In genomic region chr17:20999044-20999573, GRCh38 we compare ENCODE assay signal across 10 cellular contexts. TPM values are rescaled to one million over a fixed set of nuclear protein-coding genes. Genes with fewer than 3 reads are reported as not detected.
DNase-seq lines count a peak whose midpoint lies in the region; FAIRE-seq and TF ChIP-seq lines count a peak whose summit lies in the region.
"Had no signal": no experiment of that assay in that cellular context is flagged by ENCODE, and none has a peak within 500 bp of the region (broad histone marks: within the 10 kb centered on the region; RNA-seq: fewer than 3 reads in every experiment).

No MANE protein-coding gene starts in this region.

- no TSS peak for BruUV-seq in PC-9 (replicated peaks; lab: Mats Ljungman, UMichigan)

- H3K36me3 Mint-ChIP-seq in HFFc6 (ENCODE audit: low read depth), result peaks cover 7% of the 10 kb centered on the region; the same call in 1 of the 2 replicates
- H3K36me3 Mint-ChIP-seq in endodermal cell (ENCODE audit: low read depth), result peaks cover 49% of the 10 kb centered on the region
- H3K36me3 Mint-ChIP-seq in nephron progenitor cell (ENCODE audit: low read depth), result peaks cover 28% of the 10 kb centered on the region

- no peak overlapping the region for H3K4me2 ChIP-seq in PC-9

- H3K27me3 Mint-ChIP-seq in HFFc6 (ENCODE audit: insufficient read depth), result peaks cover 8% of the 10 kb centered on the region
- no peaks in the 10 kb centered on the region for H3K27me3 Mint-ChIP-seq in endodermal cell (ENCODE audit: insufficient read depth)
- no peaks in the 10 kb centered on the region for H3K27me3 Mint-ChIP-seq in nephron progenitor cell (ENCODE audit: low read depth, poor library complexity)

- peaks cover 9% of the 10 kb centered on the region for H3K4me1 ChIP-seq in endodermal cell (ENCODE audit: control insufficient read depth, insufficient read depth, low read length)
- H3K4me1 ChIP-seq in PC-9 (replicated peaks; ENCODE audit: insufficient read depth), result no peaks in the 10 kb centered on the region

- H3K27ac Mint-ChIP-seq in HFFc6 (peak overlapping the region; percentile 70), endodermal cell (peak overlapping the region; percentile 84), nephron progenitor cell (peak overlapping the region; percentile 97)

- CTCF ChIA-PET in PC-9 (lab: Charles Lee), result interaction anchor here (0.5 to 0.6 kb wide), 3 partner anchors 203 to 602 kb away, joined by 3 to 8 read pairs (median 5); no protein-coding TSS in a partner anchor

- H3K27ac ChIP-seq in 22Rv1 (peak overlapping the region; percentile 38), endodermal cell (ENCODE audit: low read depth, low read length) (peak overlapping the region; percentile 30), PC-9 (no peak overlapping the region)

- H3K4me3 Mint-ChIP-seq in HFFc6 (no peak overlapping the region), endodermal cell (no peak overlapping the region), nephron progenitor cell (no peak overlapping the region)

- H3K36me3 ChIP-seq in endodermal cell (ENCODE audit: control insufficient read depth, insufficient read depth, low read length) (peaks cover 59% of the 10 kb centered on the region), PC-9 (ENCODE audit: low read depth) (peaks cover 7% of the 10 kb centered on the region; the same call in 1 of the 2 replicates)

- FAIRE-seq in HTR-8/SVneo (lab: Jason Lieb, UNC), result no peak

- TF ChIP-seq CTCF in 22Rv1 (IDR thresholded peaks at IDR 0.05) (no peak), HFFc6 (IDR thresholded peaks at IDR 0.05) (no peak), endodermal cell (conservative IDR thresholded peaks at IDR 0.05) (no peak), nephron progenitor cell (IDR thresholded peaks at IDR 0.05) (no peak), PC-9 (conservative IDR thresholded peaks at IDR 0.05) (no peak)

- H3K4me3 ChIP-seq in endodermal cell (ENCODE audit: low read length) (no peak overlapping the region), PC-9 (no peak overlapping the region)
- H3K4me3 ChIP-seq: Peyer's patch had no signal

- peaks cover 43% of the 10 kb centered on the region for H4K20me1 ChIP-seq in PC-9 (ENCODE audit: insufficient read depth)

- WGBS in endodermal cell (ENCODE audit: insufficient coverage in 1 of 2, insufficient read length in 1 of 2), 2 experiments, result 95 to 96% methylated on average over 12 to 16 of the region's 16 CpGs

- H3K4me1 Mint-ChIP-seq in HFFc6 (ENCODE audit: low read depth), result peaks cover 18% of the 10 kb centered on the region
- H3K4me1 Mint-ChIP-seq in endodermal cell, result peaks cover 2% of the 10 kb centered on the region
- peaks cover 21% of the 10 kb centered on the region for H3K4me1 Mint-ChIP-seq in nephron progenitor cell

- no peaks in the 10 kb centered on the region for H3K9me2 ChIP-seq in PC-9 (ENCODE audit: insufficient read depth)

- H3K9me3 Mint-ChIP-seq in HFFc6 (no peaks in the 10 kb centered on the region), endodermal cell (no peaks in the 10 kb centered on the region), nephron progenitor cell (no peaks in the 10 kb centered on the region)

- DNase-seq in HFFc6, result no peak
- peak; percentile 72 for DNase-seq in endodermal cell
- DNase-seq in nephron progenitor cell, result no peak
- no peak for DNase-seq in PC-9
- no peak for DNase-seq in RPMI8226
- DNase-seq in NK-92 (lab: John Stamatoyannopoulos, UW; ENCODE audit: unreplicated experiment), result no peak
- DNase-seq in HTR-8/SVneo (ENCODE audit: insufficient read length, low spot score), result no peak
- DNase-seq: Calu3 had no signal

- no peak overlapping the region for H3K9ac ChIP-seq in endodermal cell (ENCODE audit: extremely low read depth, low read length, poor library complexity, severe bottlenecking)

- intact Hi-C loops in PC-9 (cut with micrococcal nuclease; ENCODE audit: unreplicated experiment), result no loop called here

- peaks cover 24% of the 10 kb centered on the region; the same call in 1 of the 2 replicates for H3F3A ChIP-seq in PC-9 (ENCODE audit: insufficient read depth, low read depth)

- POLR2A ChIA-PET in PC-9 (lab: Charles Lee; ENCODE audit: unreplicated experiment), result no interaction called here

- H3K79me2 ChIP-seq in PC-9 (ENCODE audit: low read depth), result no peaks in the 10 kb centered on the region

- H3K9me3 ChIP-seq in endodermal cell (ENCODE audit: control insufficient read depth, low read length) (no peaks in the 10 kb centered on the region), PC-9 (ENCODE audit: insufficient read depth, low read depth) (no peaks in the 10 kb centered on the region)
- H3K9me3 ChIP-seq: Peyer's patch had no signal

- H3K27me3 ChIP-seq in endodermal cell (ENCODE audit: control insufficient read depth, insufficient read depth, low read length, poor library complexity, severe bottlenecking), result no peaks in the 10 kb centered on the region
- H3K27me3 ChIP-seq in PC-9 (ENCODE audit: insufficient read depth, low read depth), result no peaks in the 10 kb centered on the region
- H3K27me3 ChIP-seq: Peyer's patch had no signal

- H2AFZ ChIP-seq in PC-9, result no peak overlapping the region

RNA-seq across cellular contexts. Expression of gene USP22, which starts 43.7 kb away (rescaled TPM):
- total RNA-seq in HFFc6 (2021; fragmentation: NEBNext Ultra II Directional; extraction: Animal tissue kit (Norgen Biotek cat#: 25700)), result 100 to 1,000 TPM; 215 to 270 (median 241) TPM
- 100 to 1,000 TPM; 379 to 396 TPM for total RNA-seq in endodermal cell
- polyA plus RNA-seq in endodermal cell (2013, experiment 1 of 2), result 222 TPM
- polyA plus RNA-seq in endodermal cell (2013, experiment 2 of 2), result 219 TPM
- 291 and 296 TPM in 2 replicates for total RNA-seq in PC-9 (2021)
